In genomic region chr11:6629573-6629891, GRCh38 we compare ENCODE assay signal across 27 cellular contexts.
"Had no signal": no experiment of that assay in that cellular context is flagged by ENCODE, and none has a peak within 500 bp of the region (broad histone marks: within the 10 kb centered on the region; RNA-seq: fewer than 3 reads in every experiment).

No MANE protein-coding gene starts in this region.

- FAIRE-seq: pancreas had no signal

- H3K9me3 Mint-ChIP-seq: activated CD4-positive, alpha-beta memory T cell treated with anti-CD3 and anti-CD28 coated beads for 36 hours; activated naive CD8-positive, alpha-beta T cell treated with anti-CD3 and anti-CD28 coated beads, Interleukin-2, amount 50 U/mL, for 24 hours; activated T-helper 1 cell treated with anti-CD3 and anti-CD28 coated beads, Interleukin-12 subunit alpha, Interleukin-12 subunit beta, Interleukin-2, Interleukin-4 antibody, amounts not matched to agents 30 ng/mL and 10 ng/mL and 1 ng/mL, durations not matched to agents 14 hours and 24 hours and 36 hours; immature natural killer cell; mesothelial cell of epicardium; naive thymus-derived CD8-positive, alpha-beta T cell; stimulated activated naive CD8-positive, alpha-beta T cell treated with anti-CD3 and anti-CD28 coated beads, Interleukin-15, Interleukin-2, amounts not matched to agents 100 ng/mL and 50 ng/mL, for 24 hours had no signal

- H3K27ac ChIP-seq: cardiac muscle cell, heart right ventricle, left lung, neutrophil, pancreas, psoas muscle, tibial artery had no signal

- H3K9me3 ChIP-seq: heart right ventricle, left lung, neutrophil, pancreas, psoas muscle, tibial artery had no signal

- H3K4me3 ChIP-seq: heart right ventricle, lung, psoas muscle, tibial artery had no signal

- ATAC-seq: activated naive CD8-positive, alpha-beta T cell treated with anti-CD3 and anti-CD28 coated beads, Interleukin-2, amount 50 U/mL, for 24 hours; heart right ventricle; naive thymus-derived CD8-positive, alpha-beta T cell; psoas muscle; right cardiac atrium; T-helper 17 cell had no signal

- H3K4me1 ChIP-seq: psoas muscle, tibial artery had no signal

- H3K27me3 Mint-ChIP-seq: activated CD4-positive, alpha-beta memory T cell treated with anti-CD3 and anti-CD28 coated beads for 36 hours; activated naive CD8-positive, alpha-beta T cell treated with anti-CD3 and anti-CD28 coated beads, Interleukin-2, amount 50 U/mL, for 24 hours; naive thymus-derived CD8-positive, alpha-beta T cell; stimulated activated naive CD8-positive, alpha-beta T cell treated with anti-CD3 and anti-CD28 coated beads, Interleukin-15, Interleukin-2, amounts not matched to agents 100 ng/mL and 50 ng/mL, for 24 hours; T-helper 17 cell had no signal

- H3K27me3 ChIP-seq: heart right ventricle, left lung, neutrophil, pancreas, tibial artery had no signal

- H3K36me3 ChIP-seq: neutrophil, pancreas had no signal

- H3K4me3 Mint-ChIP-seq: activated CD4-positive, alpha-beta memory T cell treated with anti-CD3 and anti-CD28 coated beads for 36 hours; activated naive CD8-positive, alpha-beta T cell treated with anti-CD3 and anti-CD28 coated beads, Interleukin-2, amount 50 U/mL, for 24 hours; activated T-helper 1 cell treated with anti-CD3 and anti-CD28 coated beads, Interleukin-12 subunit alpha, Interleukin-12 subunit beta, Interleukin-2, Interleukin-4 antibody, amounts not matched to agents 30 ng/mL and 10 ng/mL and 1 ng/mL, durations not matched to agents 14 hours and 24 hours and 36 hours; immature natural killer cell; mesothelial cell of epicardium; naive thymus-derived CD8-positive, alpha-beta T cell; stimulated activated naive CD8-positive, alpha-beta T cell treated with anti-CD3 and anti-CD28 coated beads, Interleukin-15, Interleukin-2, amounts not matched to agents 100 ng/mL and 50 ng/mL, for 24 hours; T-helper 17 cell had no signal

- H3K27ac Mint-ChIP-seq: activated CD4-positive, alpha-beta memory T cell treated with anti-CD3 and anti-CD28 coated beads for 36 hours; activated naive CD8-positive, alpha-beta T cell treated with anti-CD3 and anti-CD28 coated beads, Interleukin-2, amount 50 U/mL, for 24 hours; activated T-helper 1 cell treated with anti-CD3 and anti-CD28 coated beads, Interleukin-12 subunit alpha, Interleukin-12 subunit beta, Interleukin-2, Interleukin-4 antibody, amounts not matched to agents 30 ng/mL and 10 ng/mL and 1 ng/mL, durations not matched to agents 14 hours and 24 hours and 36 hours; immature natural killer cell; mesothelial cell of epicardium; stimulated activated naive CD8-positive, alpha-beta T cell treated with anti-CD3 and anti-CD28 coated beads, Interleukin-15, Interleukin-2, amounts not matched to agents 100 ng/mL and 50 ng/mL, for 24 hours; T-helper 17 cell had no signal

- H3K4me1 Mint-ChIP-seq: mesothelial cell of epicardium had no signal

- H3K36me3 Mint-ChIP-seq: immature natural killer cell had no signal

- DNase-seq: activated CD4-positive, alpha-beta memory T cell treated with anti-CD3 and anti-CD28 coated beads for 36 hours; activated CD4-positive, alpha-beta T cell treated with anti-CD3 and anti-CD28 coated beads for 48 hours; activated CD4-positive, CD25-positive, alpha-beta regulatory T cell; activated gamma-delta T cell; activated naive CD4-positive, alpha-beta T cell treated with anti-CD3 and anti-CD28 coated beads, Interleukin-2, amount 50 U/mL, for 16 hours; activated naive CD8-positive, alpha-beta T cell treated with anti-CD3 and anti-CD28 coated beads, Interleukin-2, amount 50 U/mL, for 24 hours; effector CD4-positive, alpha-beta T cell; erythroblast; foreskin fibroblast; heart right ventricle; immature natural killer cell; kidney glomerular epithelial cell; naive thymus-derived CD8-positive, alpha-beta T cell; psoas muscle; stimulated activated CD4-positive, alpha-beta T cell treated with anti-CD3 and anti-CD28 coated beads, Interleukin-1b, Interleukin-23, amount 100 ng/mL, for 48 hours; substantia nigra; T-helper 17 cell; tibial artery had no signal
